Comparison of ENCODE assay signal across 1 cellular context in the genomic region with DNA sequence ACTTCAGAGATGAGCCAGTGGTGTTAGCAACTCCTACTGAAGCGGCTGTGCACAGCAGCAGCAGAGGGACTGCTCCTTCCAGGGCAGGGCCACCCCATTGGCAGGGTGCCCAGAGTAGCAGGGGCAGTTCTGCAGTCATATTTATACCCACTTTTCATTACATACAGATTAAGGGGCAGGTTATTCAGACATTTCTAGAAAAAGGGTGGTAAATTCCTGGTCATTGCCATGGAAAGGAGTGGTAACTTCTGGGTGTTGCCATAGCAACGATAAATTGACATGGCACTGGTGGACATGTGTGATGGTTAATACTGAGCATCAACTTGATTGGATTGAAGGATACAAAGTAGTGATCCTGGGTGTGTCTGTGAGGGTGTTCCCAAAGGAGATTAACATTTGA.
TF ChIP-seq lines count a peak whose summit lies in the region.

No MANE protein-coding gene starts in this region.

TF ChIP-seq in HEK293, 187 proteins besides CTCF, POLR2A, EP300 and RAD21 (continued from another document):
- TF ChIP-seq, protein P1, sequence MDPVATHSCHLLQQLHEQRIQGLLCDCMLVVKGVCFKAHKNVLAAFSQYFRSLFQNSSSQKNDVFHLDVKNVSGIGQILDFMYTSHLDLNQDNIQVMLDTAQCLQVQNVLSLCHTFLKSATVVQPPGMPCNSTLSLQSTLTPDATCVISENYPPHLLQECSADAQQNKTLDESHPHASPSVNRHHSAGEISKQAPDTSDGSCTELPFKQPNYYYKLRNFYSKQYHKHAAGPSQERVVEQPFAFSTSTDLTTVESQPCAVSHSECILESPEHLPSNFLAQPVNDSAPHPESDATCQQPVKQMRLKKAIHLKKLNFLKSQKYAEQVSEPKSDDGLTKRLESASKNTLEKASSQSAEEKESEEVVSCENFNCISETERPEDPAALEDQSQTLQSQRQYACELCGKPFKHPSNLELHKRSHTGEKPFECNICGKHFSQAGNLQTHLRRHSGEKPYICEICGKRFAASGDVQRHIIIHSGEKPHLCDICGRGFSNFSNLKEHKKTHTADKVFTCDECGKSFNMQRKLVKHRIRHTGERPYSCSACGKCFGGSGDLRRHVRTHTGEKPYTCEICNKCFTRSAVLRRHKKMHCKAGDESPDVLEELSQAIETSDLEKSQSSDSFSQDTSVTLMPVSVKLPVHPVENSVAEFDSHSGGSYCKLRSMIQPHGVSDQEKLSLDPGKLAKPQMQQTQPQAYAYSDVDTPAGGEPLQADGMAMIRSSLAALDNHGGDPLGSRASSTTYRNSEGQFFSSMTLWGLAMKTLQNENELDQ (tag by site-specific recombination; IDR thresholded peaks at IDR 0.05; ENCODE audit: low read depth), result no peak
- TF ChIP-seq ZNF16 (tag by site-specific recombination; IDR thresholded peaks at IDR 0.05; ENCODE audit: low read depth) (no peak), ZNF350 (tag by site-specific recombination; IDR thresholded peaks at IDR 0.05) (no peak), ZNF48 (tag by site-specific recombination; IDR thresholded peaks at IDR 0.05) (no peak), ZNF239 (tag by site-specific recombination; IDR thresholded peaks at IDR 0.05) (no peak), ZNF202 (tag by site-specific recombination; IDR thresholded peaks at IDR 0.05; ENCODE audit: borderline replicate concordance) (no peak), TRIM28 (IDR thresholded peaks at IDR 0.05; ENCODE audit: borderline replicate concordance, low read length) (no peak), ZNF664 (tag by site-specific recombination; IDR thresholded peaks at IDR 0.05) (no peak), ZNF423 (tag by site-specific recombination; IDR thresholded peaks at IDR 0.05) (no peak), ZNF585B (tag by site-specific recombination; IDR thresholded peaks at IDR 0.05) (no peak), ZBTB20 (tag by site-specific recombination; IDR thresholded peaks at IDR 0.05) (peak; percentile 93)
- TF ChIP-seq, protein P2, sequence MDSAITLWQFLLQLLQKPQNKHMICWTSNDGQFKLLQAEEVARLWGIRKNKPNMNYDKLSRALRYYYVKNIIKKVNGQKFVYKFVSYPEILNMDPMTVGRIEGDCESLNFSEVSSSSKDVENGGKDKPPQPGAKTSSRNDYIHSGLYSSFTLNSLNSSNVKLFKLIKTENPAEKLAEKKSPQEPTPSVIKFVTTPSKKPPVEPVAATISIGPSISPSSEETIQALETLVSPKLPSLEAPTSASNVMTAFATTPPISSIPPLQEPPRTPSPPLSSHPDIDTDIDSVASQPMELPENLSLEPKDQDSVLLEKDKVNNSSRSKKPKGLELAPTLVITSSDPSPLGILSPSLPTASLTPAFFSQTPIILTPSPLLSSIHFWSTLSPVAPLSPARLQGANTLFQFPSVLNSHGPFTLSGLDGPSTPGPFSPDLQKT (IDR thresholded peaks at IDR 0.05; ENCODE audit: borderline replicate concordance, low read depth, low read length), result no peak
- TF ChIP-seq, protein P3, sequence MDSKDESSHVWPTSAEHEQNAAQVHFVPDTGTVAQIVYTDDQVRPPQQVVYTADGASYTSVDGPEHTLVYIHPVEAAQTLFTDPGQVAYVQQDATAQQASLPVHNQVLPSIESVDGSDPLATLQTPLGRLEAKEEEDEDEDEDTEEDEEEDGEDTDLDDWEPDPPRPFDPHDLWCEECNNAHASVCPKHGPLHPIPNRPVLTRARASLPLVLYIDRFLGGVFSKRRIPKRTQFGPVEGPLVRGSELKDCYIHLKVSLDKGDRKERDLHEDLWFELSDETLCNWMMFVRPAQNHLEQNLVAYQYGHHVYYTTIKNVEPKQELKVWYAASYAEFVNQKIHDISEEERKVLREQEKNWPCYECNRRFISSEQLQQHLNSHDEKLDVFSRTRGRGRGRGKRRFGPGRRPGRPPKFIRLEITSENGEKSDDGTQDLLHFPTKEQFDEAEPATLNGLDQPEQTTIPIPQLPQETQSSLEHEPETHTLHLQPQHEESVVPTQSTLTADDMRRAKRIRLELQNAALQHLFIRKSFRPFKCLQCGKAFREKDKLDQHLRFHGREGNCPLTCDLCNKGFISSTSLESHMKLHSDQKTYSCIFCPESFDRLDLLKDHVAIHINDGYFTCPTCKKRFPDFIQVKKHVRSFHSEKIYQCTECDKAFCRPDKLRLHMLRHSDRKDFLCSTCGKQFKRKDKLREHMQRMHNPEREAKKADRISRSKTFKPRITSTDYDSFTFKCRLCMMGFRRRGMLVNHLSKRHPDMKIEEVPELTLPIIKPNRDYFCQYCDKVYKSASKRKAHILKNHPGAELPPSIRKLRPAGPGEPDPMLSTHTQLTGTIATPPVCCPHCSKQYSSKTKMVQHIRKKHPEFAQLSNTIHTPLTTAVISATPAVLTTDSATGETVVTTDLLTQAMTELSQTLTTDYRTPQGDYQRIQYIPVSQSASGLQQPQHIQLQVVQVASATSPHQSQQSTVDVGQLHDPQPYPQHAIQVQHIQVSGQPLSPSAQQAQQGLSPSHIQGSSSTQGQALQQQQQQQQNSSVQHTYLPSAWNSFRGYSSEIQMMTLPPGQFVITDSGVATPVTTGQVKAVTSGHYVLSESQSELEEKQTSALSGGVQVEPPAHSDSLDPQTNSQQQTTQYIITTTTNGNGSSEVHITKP (tag by site-specific recombination; IDR thresholded peaks at IDR 0.05), result peak; percentile 50
